17 cellular contexts compared by ENCODE assay signal in genomic region chr19:31525610-31526147, GRCh38.
"Had no signal": no experiment of that assay in that cellular context is flagged by ENCODE, and none has a peak within 500 bp of the region (broad histone marks: within the 10 kb centered on the region; RNA-seq: fewer than 3 reads in every experiment).

No MANE protein-coding gene starts in this region.

- H3K27me3 ChIP-seq: gastrocnemius medialis, ovary, tibial nerve, upper lobe of left lung had no signal

- FAIRE-seq: keratinocyte, urothelium cell line had no signal

- H3K4me3 ChIP-seq: lung, ovary, thoracic aorta, tibial nerve, upper lobe of left lung had no signal

- H3K27ac ChIP-seq: gastrocnemius medialis, ovary, thoracic aorta, tibial nerve, upper lobe of left lung had no signal

- H3K9me3 ChIP-seq: ovary had no signal

- ATAC-seq: effector memory CD8-positive, alpha-beta T cell; gastrocnemius medialis; left lobe of liver; natural killer cell; sciatic nerve; stimulated activated naive B cell treated with anti-CD40 and anti-IgM and Interleukin-4, amounts not matched to agents 10 μg/mL and 1 μg/mL and 100 μg/mL, for 72 hours had no signal

- H3K36me3 ChIP-seq: gastrocnemius medialis, ovary, thoracic aorta, tibial nerve, upper lobe of left lung had no signal

- H3K4me1 ChIP-seq: gastrocnemius medialis, tibial nerve, upper lobe of left lung had no signal

- DNase-seq: cortex of kidney; effector memory CD8-positive, alpha-beta T cell; gastrocnemius medialis; head of caudate nucleus; natural killer cell; occipital lobe; ovary; retina; stimulated activated naive B cell treated with anti-CD40 and anti-IgM and Interleukin-4, amounts not matched to agents 10 μg/mL and 1 μg/mL and 100 μg/mL, for 72 hours; upper lobe of left lung had no signal
